ENCODE assay signal across 8 cellular contexts in genomic region chr20:53706511-53707031, GRCh38.
DNase-seq lines count a peak whose midpoint lies in the region; ATAC-seq, FAIRE-seq and TF ChIP-seq lines count a peak whose summit lies in the region.

No MANE protein-coding gene starts in this region.

- H3K4me1 ChIP-seq in ACC112 (ENCODE audit: control insufficient read depth, insufficient read depth, low read length, unreplicated experiment) = peaks cover 26% of the 10 kb centered on the region
- H3K4me1 ChIP-seq in endothelial cell of umbilical vein (ENCODE audit: control insufficient read depth, extremely low read depth, insufficient read depth, low read length) = no peaks in the 10 kb centered on the region

- intact Hi-C loops in endothelial cell of umbilical vein (cut with micrococcal nuclease) = no loop called here

- H4K20me1 ChIP-seq in endothelial cell of umbilical vein (replicated peaks; ENCODE audit: control insufficient read depth, extremely low read depth, insufficient read depth, low read length) = no peaks in the 10 kb centered on the region

- H3K9ac ChIP-seq in endothelial cell of umbilical vein (replicated peaks; ENCODE audit: extremely low read depth, insufficient read depth, low read length) = no peak overlapping the region

- no peak overlapping the region for H3K4me2 ChIP-seq in endothelial cell of umbilical vein (ENCODE audit: insufficient read depth, low read length)

- TF ChIP-seq POLR2A in endothelial cell of umbilical vein (IDR thresholded peaks at IDR 0.05; ENCODE audit: low read depth, low read length) = no peak

- CTCF ChIA-PET in endothelial cell of umbilical vein (lab: Charles Lee) = interaction anchor here (1.8 kb wide), 1 partner anchor 233 kb away, joined by 7 read pairs; no protein-coding TSS in a partner anchor

- H2AFZ ChIP-seq in ACC112 (ENCODE audit: low read length, unreplicated experiment) (peak overlapping the region; percentile 89), endothelial cell of umbilical vein (ENCODE audit: low read depth, low read length) (no peak overlapping the region)

- no peaks in the 10 kb centered on the region for H3K9me1 ChIP-seq in endothelial cell of umbilical vein (replicated peaks; ENCODE audit: control insufficient read depth, extremely low read depth, insufficient read depth, low read length)

- H3K27me3 ChIP-seq in ACC112 (ENCODE audit: insufficient read depth, low read length) = no peaks in the 10 kb centered on the region
- no peaks in the 10 kb centered on the region for H3K27me3 ChIP-seq in endothelial cell of umbilical vein (ENCODE audit: control insufficient read depth in 2 of 2, insufficient read depth in 2 of 2, low read length in 2 of 2)

- BruUV-seq in endothelial cell of umbilical vein (replicated peaks; lab: Mats Ljungman, UMichigan) = no TSS peak

- H3K4me3 ChIP-seq in ACC112 (ENCODE audit: low read depth, low read length) (no peak overlapping the region), endothelial cell of umbilical vein (replicated peaks in 1 of 3; ENCODE audit: insufficient read depth in 1 of 3, low read depth in 1 of 3, low read length in 3 of 3) (no peak overlapping the region)

- dilution Hi-C loops in endothelial cell of umbilical vein (cut with MboI; ENCODE audit: extremely low pct_ligation_motif_present, low sequenced_read_pairs) = no loop called here

- ATAC-seq in GM18909 (IDR thresholded peaks at IDR 0.05; ENCODE audit: poor library complexity, unreplicated experiment) (peak; percentile 55), HG03469 (IDR thresholded peaks at IDR 0.05; ENCODE audit: unreplicated experiment) (no peak), HG03442 (IDR thresholded peaks at IDR 0.05; ENCODE audit: unreplicated experiment) (no peak)

- POLR2A ChIA-PET in endothelial cell of umbilical vein (lab: Charles Lee) = no interaction called here

- no peaks in the 10 kb centered on the region for H3K9me3 ChIP-seq in endothelial cell of umbilical vein (replicated peaks; ENCODE audit: control insufficient read depth, insufficient read depth, low read length)

- no peaks in the 10 kb centered on the region for H3K36me3 ChIP-seq in ACC112 (ENCODE audit: insufficient read depth, low read length)
- H3K36me3 ChIP-seq in endothelial cell of umbilical vein (ENCODE audit: control insufficient read depth in 2 of 2, extremely low read depth in 1 of 2, insufficient read depth in 2 of 2, low read length in 2 of 2) = no peaks in the 10 kb centered on the region

- DNase-seq in NCI-H524 treated with DMSO at 0.1 percent for 48 hours (lab: John Stamatoyannopoulos, UW) = peak; percentile 33
- no peak for DNase-seq in endothelial cell of umbilical vein (ENCODE audit: low read depth, low spot score)
- DNase-seq in superior temporal gyrus (ENCODE audit: extremely low spot score) = peak; percentile 14
- no peak for DNase-seq in stimulated activated CD4-positive, alpha-beta T cell treated with anti-CD3 and anti-CD28 coated beads, Interleukin-12 subunit alpha, Interleukin-12 subunit beta, amount 100 ng/mL, for 4 hours

- no peak for TF ChIP-seq CTCF in endothelial cell of umbilical vein (IDR thresholded peaks at IDR 0.05; ENCODE audit: extremely low read depth in 1 of 2, insufficient read depth in 1 of 2, low read depth in 1 of 2, low read length in 2 of 2)

- no peaks in the 10 kb centered on the region for H3K79me2 ChIP-seq in ACC112 (ENCODE audit: control insufficient read depth, insufficient read depth, low read length, unreplicated experiment)
- no peaks in the 10 kb centered on the region for H3K79me2 ChIP-seq in endothelial cell of umbilical vein (ENCODE audit: control insufficient read depth, insufficient read depth, low read length)

- FAIRE-seq in endothelial cell of umbilical vein (lab: Jason Lieb, UNC) = peak; percentile 33

- peak overlapping the region; percentile 66 for H3K27ac ChIP-seq in ACC112 (ENCODE audit: low read depth, low read length)
- H3K27ac ChIP-seq in endothelial cell of umbilical vein (ENCODE audit: insufficient read depth, low read depth, low read length) = no peak overlapping the region

TF ChIP-seq in endothelial cell of umbilical vein, 7 proteins besides CTCF, POLR2A, EP300 and RAD21:
- TF ChIP-seq GATA2 (IDR thresholded peaks at IDR 0.05; ENCODE audit: insufficient read depth, insufficient read length, low read depth, low read length) (no peak), MYC (IDR thresholded peaks at IDR 0.05; ENCODE audit: low read depth, low read length) (no peak), EZH2 (IDR thresholded peaks at IDR 0.05; ENCODE audit: borderline replicate concordance, low read depth, low read length, severe bottlenecking) (no peak), FOS (IDR thresholded peaks at IDR 0.05; ENCODE audit: borderline replicate concordance, insufficient read depth, low read length) (no peak), JUN (IDR thresholded peaks at IDR 0.05; ENCODE audit: borderline replicate concordance, insufficient read depth, insufficient read length, low read depth) (no peak), POLR2AphosphoS5 (IDR thresholded peaks at IDR 0.05; ENCODE audit: insufficient read depth, low read depth, low read length) (no peak)
- TF ChIP-seq, protein P1, sequence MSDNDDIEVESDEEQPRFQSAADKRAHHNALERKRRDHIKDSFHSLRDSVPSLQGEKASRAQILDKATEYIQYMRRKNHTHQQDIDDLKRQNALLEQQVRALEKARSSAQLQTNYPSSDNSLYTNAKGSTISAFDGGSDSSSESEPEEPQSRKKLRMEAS (IDR thresholded peaks at IDR 0.05; ENCODE audit: insufficient read depth, insufficient read length) = no peak

Comparison
In these comparisons a context has a peak if more than half of its experiments do, and no peak if none do; other contexts are left out.
1. DNase-seq: peak in NCI-H524 treated with DMSO at 0.1 percent for 48 hours (single experiment) and superior temporal gyrus (single experiment); none in endothelial cell of umbilical vein (single experiment) and stimulated activated CD4-positive, alpha-beta T cell treated with anti-CD3 and anti-CD28 coated beads, Interleukin-12 subunit alpha, Interleukin-12 subunit beta, amount 100 ng/mL, for 4 hours (single experiment).